Comparison of ENCODE assay signal across 10 cellular contexts in genomic region chr10:49176310-49177268, GRCh38. TPM values are rescaled to one million over a fixed set of nuclear protein-coding genes. Genes with fewer than 3 reads are reported as not detected.
DNase-seq lines count a peak whose midpoint lies in the region; ATAC-seq and TF ChIP-seq lines count a peak whose summit lies in the region.
"Had no signal": no experiment of that assay in that cellular context is flagged by ENCODE, and none has a peak within 500 bp of the region (broad histone marks: within the 10 kb centered on the region; RNA-seq: fewer than 3 reads in every experiment).

No MANE protein-coding gene starts in this region.

- no peaks in the 10 kb centered on the region for H3F3A ChIP-seq in MM.1S (ENCODE audit: insufficient read depth, low read length)

- in situ Hi-C loops in mammary epithelial cell (cut with MboI; ENCODE audit: low sequenced_read_pairs in 2 of 2), result no loop called here
- in situ Hi-C loops in ACHN (cut with HindIII; ENCODE audit: low pct_ligation_motif_present, low pct_unique_long_range_greater_than_20kb, low sequenced_read_pairs), result no loop called here

- H3K4me2 ChIP-seq in mammary epithelial cell (ENCODE audit: insufficient read depth, low read depth, low read length) (no peak overlapping the region), MM.1S (ENCODE audit: low read depth, low read length) (no peak overlapping the region)

- BruUV-seq in mammary epithelial cell (replicated peaks; lab: Mats Ljungman, UMichigan), result no TSS peak

- H3K27me3 Mint-ChIP-seq in natural killer cell treated with Interleukin-12 subunit alpha and Interleukin-12 subunit beta and Interleukin-15 and Interleukin-18, amount 100 ng/mL, for 72 hours, result no peaks in the 10 kb centered on the region

- H3K4me3 ChIP-seq in GM12875 (ENCODE audit: low read depth, low read length) (no peak overlapping the region), mammary epithelial cell (replicated peaks in 1 of 3; ENCODE audit: insufficient read depth in 1 of 3, low read depth in 2 of 3, low read length in 3 of 3) (no peak overlapping the region), MM.1S (ENCODE audit: low read length) (no peak overlapping the region)

- peak; percentile 2 for ATAC-seq in HG02938 (IDR thresholded peaks at IDR 0.05; ENCODE audit: unreplicated experiment)
- ATAC-seq in natural killer cell treated with Interleukin-12 subunit alpha and Interleukin-12 subunit beta and Interleukin-15 and Interleukin-18, amount 100 ng/mL, for 72 hours, result no peak

- intact Hi-C loops in mammary epithelial cell (cut with micrococcal nuclease), result no loop called here

- H3K9me2 ChIP-seq in MM.1S (replicated peaks; ENCODE audit: insufficient read depth, low read length), result no peaks in the 10 kb centered on the region

- H3K27ac Mint-ChIP-seq in natural killer cell treated with Interleukin-12 subunit alpha and Interleukin-12 subunit beta and Interleukin-15 and Interleukin-18, amount 100 ng/mL, for 72 hours, result peak overlapping the region; percentile 99

- dilution Hi-C loops in mammary epithelial cell (cut with HindIII; ENCODE audit: low sequenced_read_pairs), result no loop called here

- H3K4me1 ChIP-seq in mammary epithelial cell (ENCODE audit: insufficient read depth, low read length) (peaks cover 11% of the 10 kb centered on the region), MM.1S (ENCODE audit: low read length) (peaks cover 9% of the 10 kb centered on the region)

- no peaks in the 10 kb centered on the region for H3K9me3 Mint-ChIP-seq in natural killer cell treated with Interleukin-12 subunit alpha and Interleukin-12 subunit beta and Interleukin-15 and Interleukin-18, amount 100 ng/mL, for 72 hours

- peaks cover 61 to 74% of the 10 kb centered on the region in 2 donors for H3K4me1 Mint-ChIP-seq in natural killer cell treated with Interleukin-12 subunit alpha and Interleukin-12 subunit beta and Interleukin-15 and Interleukin-18, amount 100 ng/mL, for 72 hours (ENCODE audit: low read depth in 2 of 2)

- H4K20me1 ChIP-seq in mammary epithelial cell (ENCODE audit: insufficient read depth, low read length) (no peaks in the 10 kb centered on the region), MM.1S (ENCODE audit: insufficient read depth, low read length) (no peaks in the 10 kb centered on the region)

- H3K9me3 ChIP-seq in mammary epithelial cell (replicated peaks; ENCODE audit: insufficient read depth, low read length) (no peaks in the 10 kb centered on the region), MM.1S (replicated peaks; ENCODE audit: insufficient read depth, low read length) (no peaks in the 10 kb centered on the region)

- 91% methylated on average over 15 of the region's 19 CpGs for WGBS in mammary epithelial cell (ENCODE audit: low coverage, missing lambda C conversion rate)

- no peaks in the 10 kb centered on the region for H3K79me2 ChIP-seq in mammary epithelial cell (ENCODE audit: insufficient read depth, low read length)
- no peaks in the 10 kb centered on the region for H3K79me2 ChIP-seq in MM.1S (ENCODE audit: low read length)

- peak; percentile 51; the same call in 1 of the 2 replicates for TF ChIP-seq CTCF in GM12875 (IDR thresholded peaks at IDR 0.05; ENCODE audit: borderline replicate concordance, insufficient read depth, low read depth, low read length)
- TF ChIP-seq CTCF in mammary epithelial cell (conservative IDR thresholded peaks at IDR 0.05 in 1 of 2, IDR thresholded peaks at IDR 0.05 in 1 of 2; ENCODE audit: extremely low read depth in 1 of 2, insufficient read depth in 1 of 2, low read depth in 1 of 2, low read length in 2 of 2), result no peak
- no peak for TF ChIP-seq CTCF in MM.1S (IDR thresholded peaks at IDR 0.05; ENCODE audit: low read length)

- no peak overlapping the region for H3K9ac ChIP-seq in mammary epithelial cell (ENCODE audit: insufficient read depth, low read length)
- no peak overlapping the region for H3K9ac ChIP-seq in MM.1S (ENCODE audit: low read length)

- H2AFZ ChIP-seq in mammary epithelial cell (ENCODE audit: low read depth, low read length) (peak overlapping the region; percentile 47), MM.1S (ENCODE audit: low read length) (no peak overlapping the region)

- peaks cover 2% of the 10 kb centered on the region for H3K27me3 ChIP-seq in mammary epithelial cell (ENCODE audit: insufficient read depth, low read length)
- no peaks in the 10 kb centered on the region for H3K27me3 ChIP-seq in MM.1S (replicated peaks; ENCODE audit: insufficient read depth, low read length)

- no peaks in the 10 kb centered on the region for H3K36me3 ChIP-seq in mammary epithelial cell (ENCODE audit: insufficient read depth, low read length)
- H3K36me3 ChIP-seq in MM.1S (replicated peaks; ENCODE audit: insufficient read depth, low read length), result no peaks in the 10 kb centered on the region

- CTCF ChIA-PET in mammary epithelial cell (lab: Charles Lee; ENCODE audit: low non-redundant PET), result no interaction called here

- peak overlapping the region; percentile 85 for H3K4me3 Mint-ChIP-seq in natural killer cell treated with Interleukin-12 subunit alpha and Interleukin-12 subunit beta and Interleukin-15 and Interleukin-18, amount 100 ng/mL, for 72 hours
- H3K4me3 Mint-ChIP-seq: H9 had no signal

- DNase-seq in mammary epithelial cell, result no peak
- DNase-seq in natural killer cell treated with Interleukin-12 subunit alpha and Interleukin-12 subunit beta and Interleukin-15 and Interleukin-18, amount 100 ng/mL, for 72 hours (ENCODE audit: low spot score), result no peak
- DNase-seq in ACHN, result no peak
- no peak for DNase-seq in MM.1S
- no peak for DNase-seq in NCI-H2081 treated with DMSO at 0.1 percent for 48 hours (lab: John Stamatoyannopoulos, UW)
- DNase-seq in DMS 273 treated with DMSO at 0.1 percent for 48 hours (lab: John Stamatoyannopoulos, UW), result no peak
- DNase-seq: H9, KBM-7 had no signal

- H3K27ac ChIP-seq in mammary epithelial cell (ENCODE audit: insufficient read depth, low read depth, low read length) (no peak overlapping the region), MM.1S (ENCODE audit: low read length) (no peak overlapping the region)

- peaks cover 8% of the 10 kb centered on the region for H3K36me3 Mint-ChIP-seq in natural killer cell treated with Interleukin-12 subunit alpha and Interleukin-12 subunit beta and Interleukin-15 and Interleukin-18, amount 100 ng/mL, for 72 hours

RNA-seq across cellular contexts. Expression of gene TMEM273, which starts 11.6 kb away (rescaled TPM):
- total RNA-seq in mammary epithelial cell, result not detected
- polyA plus RNA-seq in mammary epithelial cell, result not detected
- polyA minus RNA-seq in mammary epithelial cell, result not detected
- total RNA-seq in natural killer cell treated with Interleukin-12 subunit alpha and Interleukin-12 subunit beta and Interleukin-15 and Interleukin-18, amount 100 ng/mL, for 72 hours, result 10 to 100 TPM; 13.2 to 86.0 TPM
- total RNA-seq: H9 had no signal

RNA-seq across cellular contexts. Expression of gene FAM170B, which starts 42.8 kb away (rescaled TPM):
- total RNA-seq in mammary epithelial cell, result not detected
- not detected for polyA plus RNA-seq in mammary epithelial cell
- not detected for polyA minus RNA-seq in mammary epithelial cell
- total RNA-seq in natural killer cell treated with Interleukin-12 subunit alpha and Interleukin-12 subunit beta and Interleukin-15 and Interleukin-18, amount 100 ng/mL, for 72 hours, result under 1 TPM in 1 of 2 donors, not detected in 1; 0.31 TPM
- total RNA-seq: H9 had no signal

Comparison
In these comparisons a context has a peak if more than half of its experiments do, and no peak if none do; other contexts are left out.
1. RNA of gene TMEM273, which starts 11.6 kb away (total RNA-seq): 13.2 to 86.0 TPM in natural killer cell treated with Interleukin-12 subunit alpha and Interleukin-12 subunit beta and Interleukin-15 and Interleukin-18, amount 100 ng/mL, for 72 hours; not detected in mammary epithelial cell; every median in the first group is over 10 times any median in the second.